Comparison of ENCODE assay signal across 15 cellular contexts in genomic region chr6:166365806-166366205, GRCh38. TPM values are rescaled to one million over a fixed set of nuclear protein-coding genes. Genes with fewer than 3 reads are reported as not detected.
DNase-seq lines count a peak whose midpoint lies in the region; ATAC-seq and TF ChIP-seq lines count a peak whose summit lies in the region.
"Had no signal": no experiment of that assay in that cellular context is flagged by ENCODE, and none has a peak within 500 bp of the region (broad histone marks: within the 10 kb centered on the region; RNA-seq: fewer than 3 reads in every experiment).

No MANE protein-coding gene starts in this region.

- no peak for ATAC-seq in activated T-helper 17 cell treated with anti-CD3 and anti-CD28 coated beads, Interleukin-2, amount 50 U/mL, for 72 hours (replicated peaks)
- no peak for ATAC-seq in HG02885 (IDR thresholded peaks at IDR 0.05; ENCODE audit: poor library complexity, unreplicated experiment)
- ATAC-seq: natural killer cell treated with Interleukin-12 subunit alpha and Interleukin-12 subunit beta and Interleukin-15 and Interleukin-18, amount 100 ng/mL, for 72 hours had no signal

- no peaks in the 10 kb centered on the region; the same call in 1 of the 2 replicates for H3K27me3 Mint-ChIP-seq in HFFc6 (ENCODE audit: insufficient read depth)
- H3K27me3 Mint-ChIP-seq in activated T-helper 17 cell treated with anti-CD3 and anti-CD28 coated beads, Interleukin-2, amount 50 U/mL, for 72 hours, result no peaks in the 10 kb centered on the region
- H3K27me3 Mint-ChIP-seq: CD8-positive, alpha-beta memory T cell; dendritic cell treated with granulocyte-macrophage colony-stimulating factor and Interleukin-4, amounts not matched to agents 40 ng/mL and 50 ng/mL, for 4 days; natural killer cell treated with Interleukin-12 subunit alpha and Interleukin-12 subunit beta and Interleukin-15 and Interleukin-18, amount 100 ng/mL, for 72 hours had no signal

- TF ChIP-seq POLR2A in adrenal gland (IDR thresholded peaks at IDR 0.05), result no peak

- peaks cover 0 to 28% of the 10 kb centered on the region in 2 donors for H3K4me1 ChIP-seq in adrenal gland (replicated peaks in 1 of 2)
- peaks cover 0 to 43% of the 10 kb centered on the region in 2 donors for H3K4me1 ChIP-seq in right atrium auricular region

- peaks cover 0 to 13% of the 10 kb centered on the region in 2 donors for H3K36me3 ChIP-seq in adrenal gland (replicated peaks in 1 of 2)
- H3K36me3 ChIP-seq in right atrium auricular region, result peaks cover 36% of the 10 kb centered on the region

- no peak for DNase-seq in HFFc6
- DNase-seq in adrenal gland, result no peak
- no peak for DNase-seq in right atrium auricular region (ENCODE audit: low spot score)
- DNase-seq in substantia nigra (lab: John Stamatoyannopoulos, UW), result no peak
- no peak for DNase-seq in NCI-H1930 (lab: John Stamatoyannopoulos, UW)
- DNase-seq: activated naive CD4-positive, alpha-beta T cell; CD8-positive, alpha-beta memory T cell; kidney glomerular epithelial cell; NCI-H1092; RPMI8226 had no signal

- peak overlapping the region; percentile 2 for H3K27ac Mint-ChIP-seq in HFFc6
- no peak overlapping the region for H3K27ac Mint-ChIP-seq in activated T-helper 17 cell treated with anti-CD3 and anti-CD28 coated beads, Interleukin-2, amount 50 U/mL, for 72 hours
- H3K27ac Mint-ChIP-seq: CD8-positive, alpha-beta memory T cell; dendritic cell treated with granulocyte-macrophage colony-stimulating factor and Interleukin-4, amounts not matched to agents 40 ng/mL and 50 ng/mL, for 4 days; natural killer cell treated with Interleukin-12 subunit alpha and Interleukin-12 subunit beta and Interleukin-15 and Interleukin-18, amount 100 ng/mL, for 72 hours had no signal

- TF ChIP-seq CTCF in HFFc6 (IDR thresholded peaks at IDR 0.05), result no peak
- TF ChIP-seq CTCF in adrenal gland (IDR thresholded peaks at IDR 0.05), result no peak
- no peak for TF ChIP-seq CTCF in right atrium auricular region (IDR thresholded peaks at IDR 0.05)

- peaks cover 22% of the 10 kb centered on the region for H3K4me1 Mint-ChIP-seq in HFFc6 (ENCODE audit: low read depth)
- no peaks in the 10 kb centered on the region for H3K4me1 Mint-ChIP-seq in activated T-helper 17 cell treated with anti-CD3 and anti-CD28 coated beads, Interleukin-2, amount 50 U/mL, for 72 hours
- H3K4me1 Mint-ChIP-seq: CD8-positive, alpha-beta memory T cell had no signal

- H3K27me3 ChIP-seq in adrenal gland, result no peaks in the 10 kb centered on the region
- H3K27me3 ChIP-seq in right atrium auricular region, result no peaks in the 10 kb centered on the region

- H3K4me3 Mint-ChIP-seq in HFFc6, result peak overlapping the region; percentile 52
- H3K4me3 Mint-ChIP-seq in activated T-helper 17 cell treated with anti-CD3 and anti-CD28 coated beads, Interleukin-2, amount 50 U/mL, for 72 hours, result no peak overlapping the region
- H3K4me3 Mint-ChIP-seq: CD8-positive, alpha-beta memory T cell; dendritic cell treated with granulocyte-macrophage colony-stimulating factor and Interleukin-4, amounts not matched to agents 40 ng/mL and 50 ng/mL, for 4 days; natural killer cell treated with Interleukin-12 subunit alpha and Interleukin-12 subunit beta and Interleukin-15 and Interleukin-18, amount 100 ng/mL, for 72 hours had no signal

- WGBS in adrenal gland, 4 donors, result 82 to 89% (median 85%) methylated on average over 6 of the region's 6 CpGs

- intact Hi-C loops in adrenal gland (cut with DNase I), result no loop called here

- H3K9me3 ChIP-seq in adrenal gland (replicated peaks in 1 of 3), result no peaks in the 10 kb centered on the region
- no peaks in the 10 kb centered on the region for H3K9me3 ChIP-seq in right atrium auricular region

- no peaks in the 10 kb centered on the region for H3K36me3 Mint-ChIP-seq in HFFc6 (ENCODE audit: low read depth)
- peaks cover 35% of the 10 kb centered on the region for H3K36me3 Mint-ChIP-seq in activated T-helper 17 cell treated with anti-CD3 and anti-CD28 coated beads, Interleukin-2, amount 50 U/mL, for 72 hours (ENCODE audit: low read depth)

- no peaks in the 10 kb centered on the region for H3K9me3 Mint-ChIP-seq in HFFc6
- H3K9me3 Mint-ChIP-seq in activated T-helper 17 cell treated with anti-CD3 and anti-CD28 coated beads, Interleukin-2, amount 50 U/mL, for 72 hours, result no peaks in the 10 kb centered on the region
- H3K9me3 Mint-ChIP-seq: CD8-positive, alpha-beta memory T cell; dendritic cell treated with granulocyte-macrophage colony-stimulating factor and Interleukin-4, amounts not matched to agents 40 ng/mL and 50 ng/mL, for 4 days; natural killer cell treated with Interleukin-12 subunit alpha and Interleukin-12 subunit beta and Interleukin-15 and Interleukin-18, amount 100 ng/mL, for 72 hours had no signal

- peak overlapping the region in 3 of 5 donors; percentile 2 to 55 (median 30) for H3K27ac ChIP-seq in adrenal gland
- H3K27ac ChIP-seq in right atrium auricular region, result peak overlapping the region; percentile 67 to 78
- peak overlapping the region; percentile 54 for H3K27ac ChIP-seq in substantia nigra (ENCODE audit: low read depth, low read length, poor library complexity, severe bottlenecking)

- H3K4me3 ChIP-seq in adrenal gland (no peak overlapping the region), right atrium auricular region (no peak overlapping the region)
- H3K4me3 ChIP-seq: smooth muscle cell had no signal

RNA-seq across cellular contexts. Expression of gene MPC1, which starts 16.9 kb away (rescaled TPM):
- 10 to 100 TPM; 21.7 to 24.5 (median 22.9) TPM for total RNA-seq in HFFc6 (2021; fragmentation: NEBNext Ultra II Directional; extraction: Animal tissue kit (Norgen Biotek cat#: 25700))
- 10 to 100 TPM; 22.8 to 70.3 (median 46.0) TPM for total RNA-seq in adrenal gland
- polyA plus RNA-seq in adrenal gland, result 10 to 100 TPM; 32.3 to 76.9 (median 55.6) TPM
- total RNA-seq in right atrium auricular region, result 100 to 1,000 TPM; 250 to 616 TPM
- 10 to 100 TPM in 1 of 2 donors, 1 to 10 TPM in 1; 6.5 to 15.9 TPM for total RNA-seq in activated T-helper 17 cell treated with anti-CD3 and anti-CD28 coated beads, Interleukin-2, amount 50 U/mL, for 72 hours

RNA-seq across cellular contexts. Expression of gene SFT2D1, which starts 23.5 kb away (rescaled TPM):
- 10 to 100 TPM; 44.8 to 56.5 (median 47.3) TPM for total RNA-seq in HFFc6 (2021; fragmentation: NEBNext Ultra II Directional; extraction: Animal tissue kit (Norgen Biotek cat#: 25700))
- 10 to 100 TPM; 32.6 to 68.0 (median 50.0) TPM for total RNA-seq in adrenal gland
- polyA plus RNA-seq in adrenal gland, result 10 to 100 TPM; 33.4 to 50.0 (median 40.1) TPM
- 10 to 100 TPM; 29.4 TPM for total RNA-seq in right atrium auricular region
- 10 to 100 TPM; 40.1 to 43.8 TPM for total RNA-seq in activated T-helper 17 cell treated with anti-CD3 and anti-CD28 coated beads, Interleukin-2, amount 50 U/mL, for 72 hours

RNA-seq across cellular contexts. Expression of gene PRR18, which starts 57.6 kb away (rescaled TPM):
- total RNA-seq in HFFc6 (2021; fragmentation: NEBNext Ultra II Directional; extraction: Animal tissue kit (Norgen Biotek cat#: 25700)), result not detected
- total RNA-seq in adrenal gland (under 1 TPM in 2 of 8 donors, not detected in 6; 0.07 to 0.60 TPM), right atrium auricular region (not detected)
- under 1 TPM in 1 of 3 donors, not detected in 2; 0.07 TPM for polyA plus RNA-seq in adrenal gland
- total RNA-seq in activated T-helper 17 cell treated with anti-CD3 and anti-CD28 coated beads, Interleukin-2, amount 50 U/mL, for 72 hours, result not detected
- total RNA-seq: natural killer cell treated with Interleukin-12 subunit alpha and Interleukin-12 subunit beta and Interleukin-15 and Interleukin-18, amount 100 ng/mL, for 72 hours; smooth muscle cell had no signal
- polyA plus RNA-seq: CD8-positive, alpha-beta memory T cell; smooth muscle cell had no signal
